In the genomic region with DNA sequence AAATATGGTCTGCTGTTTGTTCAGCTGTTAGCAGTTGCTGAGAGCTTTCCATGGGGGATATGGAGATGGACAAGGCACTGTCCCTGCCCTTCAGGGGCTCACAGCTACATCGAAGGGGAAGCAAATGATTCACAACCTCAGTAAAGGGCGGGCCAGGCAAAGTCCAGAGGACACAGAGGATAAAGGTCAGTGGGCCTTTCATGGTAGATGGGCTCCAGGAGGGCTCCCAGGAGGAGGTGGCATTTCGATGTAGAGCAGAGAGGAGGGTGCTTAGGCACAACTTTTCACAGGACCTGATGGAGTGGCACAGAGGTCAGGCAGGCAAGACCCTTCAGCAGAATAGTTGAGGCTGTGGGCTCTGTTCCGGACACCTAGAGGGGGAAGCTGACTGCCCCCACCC, we compare ENCODE assay signal across 39 cellular contexts. TPM values are rescaled to one million over a fixed set of nuclear protein-coding genes. Genes with fewer than 3 reads are reported as not detected.
"Had no signal": no experiment of that assay in that cellular context is flagged by ENCODE, and none has a peak within 500 bp of the region (broad histone marks: within the 10 kb centered on the region; RNA-seq: fewer than 3 reads in every experiment).

No MANE protein-coding gene starts in this region.

- H3K36me3 ChIP-seq: brain microvascular endothelial cell, cardiac muscle cell had no signal

- ATAC-seq: activated CD8-positive, alpha-beta memory T cell treated with anti-CD3 and anti-CD28 coated beads, Interleukin-2, amount 10 ng/mL, durations not matched to agents 7 days and 5 days; Right ventricle myocardium inferior; SK-N-SH treated with all-trans-retinoic acid at 6 μM for 48 hours had no signal

- H3K4me1 Mint-ChIP-seq: activated B cell treated with CpG ODN at 0.5 μM for 24 hours had no signal

- H3K9ac ChIP-seq: KMS-11 had no signal

- H3K27ac Mint-ChIP-seq: activated B cell treated with CpG ODN at 0.5 μM for 24 hours; activated CD4-positive, alpha-beta memory T cell treated with anti-CD3 and anti-CD28 coated beads, Interleukin-2, amount 10 ng/mL, durations not matched to agents 7 days and 5 days; activated CD8-positive, alpha-beta memory T cell treated with anti-CD3 and anti-CD28 coated beads, Interleukin-2, amount 10 ng/mL, durations not matched to agents 7 days and 5 days; activated naive CD8-positive, alpha-beta T cell treated with anti-CD3 and anti-CD28 coated beads for 36 hours had no signal

- H3K4me2 ChIP-seq: KMS-11, PC-9 had no signal

- H3K4me3 ChIP-seq: cardiac muscle cell, PC-9 had no signal

- DNase-seq: activated B cell treated with CpG ODN at 0.5 μM for 24 hours; activated CD4-positive, alpha-beta memory T cell treated with anti-CD3 and anti-CD28 coated beads, Interleukin-2, amount 10 ng/mL, durations not matched to agents 7 days and 5 days; activated CD4-positive, alpha-beta T cell treated with anti-CD3 and anti-CD28 coated beads for 4 hours; activated CD4-positive, alpha-beta T cell treated with anti-CD3 and anti-CD28 coated beads, Interleukin-2, amount 50 U/mL, for 1 hour; activated CD4-positive, CD25-positive, alpha-beta regulatory T cell treated with anti-CD3 and anti-CD28 coated beads, Interleukin-2, amount 50 U/mL, for 72 hours; activated CD8-positive, alpha-beta memory T cell treated with anti-CD3 and anti-CD28 coated beads for 24 hours; activated CD8-positive, alpha-beta memory T cell treated with anti-CD3 and anti-CD28 coated beads, Interleukin-2, amount 10 ng/mL, durations not matched to agents 7 days and 5 days; activated CD8-positive, alpha-beta memory T cell treated with anti-CD3 and anti-CD28 coated beads, Interleukin-2, amount 50 U/mL, for 48 hours; activated effector memory CD4-positive, alpha-beta T cell treated with Interleukin-2 at 50 U/mL for 16 hours; activated naive CD4-positive, alpha-beta T cell; activated naive CD4-positive, alpha-beta T cell treated with anti-CD3 and anti-CD28 coated beads, Interleukin-2, amount 50 U/mL, for 16 hours; activated naive CD8-positive, alpha-beta T cell treated with anti-CD3 and anti-CD28 coated beads for 36 hours; activated T-cell treated with anti-CD3 and anti-CD28 coated beads, Interleukin-2, amount 50 U/mL, for 48 hours; amniotic stem cell; aorta; brain microvascular endothelial cell; NCI-H1092 treated with DMSO at 0.1 percent for 48 hours; NCI-H1417; NCI-H187 treated with DMSO at 0.1 percent for 48 hours; NCI-H345; NCI-H524 treated with DMSO at 0.1 percent for 48 hours; PC-9; SIG-M5; SW 1271; T-helper 1 cell; T-helper 2 cell; T-helper 9 cell had no signal

- H3K27me3 ChIP-seq: brain microvascular endothelial cell, cardiac muscle cell had no signal

- H3K4me3 Mint-ChIP-seq: activated B cell treated with CpG ODN at 0.5 μM for 24 hours; activated CD4-positive, alpha-beta memory T cell treated with anti-CD3 and anti-CD28 coated beads, Interleukin-2, amount 10 ng/mL, durations not matched to agents 7 days and 5 days; activated CD8-positive, alpha-beta memory T cell treated with anti-CD3 and anti-CD28 coated beads, Interleukin-2, amount 10 ng/mL, durations not matched to agents 7 days and 5 days; activated naive CD8-positive, alpha-beta T cell treated with anti-CD3 and anti-CD28 coated beads for 36 hours; central memory CD8-positive, alpha-beta T cell had no signal

- H3K27ac ChIP-seq: brain microvascular endothelial cell, cardiac muscle cell, KMS-11, PC-9, RWPE1, VCaP had no signal

- H2AFZ ChIP-seq: PC-9 had no signal

- H3K36me3 Mint-ChIP-seq: activated CD8-positive, alpha-beta memory T cell treated with anti-CD3 and anti-CD28 coated beads, Interleukin-2, amount 10 ng/mL, durations not matched to agents 7 days and 5 days; activated naive CD8-positive, alpha-beta T cell treated with anti-CD3 and anti-CD28 coated beads for 36 hours had no signal

- H3K9me3 Mint-ChIP-seq: activated B cell treated with CpG ODN at 0.5 μM for 24 hours; activated CD4-positive, alpha-beta memory T cell treated with anti-CD3 and anti-CD28 coated beads, Interleukin-2, amount 10 ng/mL, durations not matched to agents 7 days and 5 days; activated naive CD8-positive, alpha-beta T cell treated with anti-CD3 and anti-CD28 coated beads for 36 hours; central memory CD8-positive, alpha-beta T cell had no signal

- FAIRE-seq: RCC 7860 had no signal

RNA-seq across cellular contexts. Expression of a gene that starts 15.2 kb away (rescaled TPM):
- total RNA-seq: activated B cell treated with CpG ODN at 0.5 μM for 24 hours; activated CD4-positive, alpha-beta memory T cell treated with anti-CD3 and anti-CD28 coated beads, Interleukin-2, amount 10 ng/mL, durations not matched to agents 7 days and 5 days; activated CD8-positive, alpha-beta memory T cell treated with anti-CD3 and anti-CD28 coated beads, Interleukin-2, amount 10 ng/mL, durations not matched to agents 7 days and 5 days; activated naive CD8-positive, alpha-beta T cell treated with anti-CD3 and anti-CD28 coated beads for 36 hours; aorta; cardiac muscle cell; LHCN-M2; NCI-H460; OCI-LY7; PC-9; Right ventricle myocardium inferior; SK-MEL-5 had no signal
